8 cellular contexts compared by ENCODE assay signal in genomic region chr12:95789126-95790024, GRCh38. TPM values are rescaled to one million over a fixed set of nuclear protein-coding genes. Genes with fewer than 3 reads are reported as not detected.
DNase-seq lines count a peak whose midpoint lies in the region; ATAC-seq and TF ChIP-seq lines count a peak whose summit lies in the region.

No MANE protein-coding gene starts in this region.

- peaks cover 55% of the 10 kb centered on the region for H3K79me2 ChIP-seq in osteoblast (ENCODE audit: insufficient read depth, low read length)

- no peaks in the 10 kb centered on the region for H3K9me3 Mint-ChIP-seq in activated CD4-positive, alpha-beta T cell treated with anti-CD3 and anti-CD28 coated beads, Interleukin-2, amount 10 ng/mL, durations not matched to agents 7 days and 5 days

- no peak for DNase-seq in activated CD4-positive, alpha-beta T cell treated with anti-CD3 and anti-CD28 coated beads, Interleukin-2, amount 10 ng/mL, durations not matched to agents 7 days and 5 days
- DNase-seq in activated CD4-positive, alpha-beta T cell treated with anti-CD3 and anti-CD28 coated beads for 48 hours: no peak
- peak in 1 of 2 donors; percentile 61 for DNase-seq in foreskin fibroblast
- DNase-seq in osteoblast (ENCODE audit: insufficient read length, low spot score, missing footprints): peak; percentile 58
- DNase-seq in SW480 (ENCODE audit: low spot score): no peak

- peaks cover 26% of the 10 kb centered on the region for H3K4me1 ChIP-seq in osteoblast (ENCODE audit: insufficient read depth, low read length)

- H2AFZ ChIP-seq in osteoblast (ENCODE audit: low read length): peak overlapping the region; percentile 18

- no peaks in the 10 kb centered on the region for H4K20me1 ChIP-seq in osteoblast (ENCODE audit: insufficient read depth, low read length)

- CTCF ChIA-PET in activated CD4-positive, alpha-beta T cell treated with anti-CD3 and anti-CD28 coated beads, Interleukin-2, amount 10 ng/mL, durations not matched to agents 7 days and 5 days (lab: Charles Lee): interaction anchor here (0.8 to 1.0 kb wide), 2 partner anchors 16 to 127 kb away, joined by 3 read pairs; no protein-coding TSS in a partner anchor

- H3K4me3 ChIP-seq in foreskin fibroblast (ENCODE audit: low read depth in 1 of 2, low read length in 2 of 2) (peak overlapping the region; percentile 70 to 75), osteoblast (ENCODE audit: insufficient read depth, low read length) (peak overlapping the region; percentile 91)

- H3K27ac ChIP-seq in VCaP: peak overlapping the region; percentile 66
- H3K27ac ChIP-seq in osteoblast (ENCODE audit: low read depth, low read length): peak overlapping the region; percentile 91

- H3K9me3 ChIP-seq in osteoblast (ENCODE audit: low read depth, low read length): no peaks in the 10 kb centered on the region

- H3K36me3 Mint-ChIP-seq in activated CD4-positive, alpha-beta T cell treated with anti-CD3 and anti-CD28 coated beads, Interleukin-2, amount 10 ng/mL, durations not matched to agents 7 days and 5 days (ENCODE audit: low read depth): no peaks in the 10 kb centered on the region

- H3K27me3 Mint-ChIP-seq in activated CD4-positive, alpha-beta T cell treated with anti-CD3 and anti-CD28 coated beads, Interleukin-2, amount 10 ng/mL, durations not matched to agents 7 days and 5 days: peaks cover 76% of the 10 kb centered on the region

- peak overlapping the region; percentile 89 for H3K4me2 ChIP-seq in osteoblast (ENCODE audit: insufficient read depth, low read length)

- ATAC-seq in HG03571 (IDR thresholded peaks at IDR 0.05; ENCODE audit: unreplicated experiment) (no peak), GM21576 (IDR thresholded peaks at IDR 0.05; ENCODE audit: unreplicated experiment) (no peak)

- H3K4me3 Mint-ChIP-seq in activated CD4-positive, alpha-beta T cell treated with anti-CD3 and anti-CD28 coated beads, Interleukin-2, amount 10 ng/mL, durations not matched to agents 7 days and 5 days: peak overlapping the region; percentile 54

- TF ChIP-seq CTCF in VCaP (conservative IDR thresholded peaks at IDR 0.05) (peak; percentile 22; the same call in 1 of the 2 replicates), foreskin fibroblast (IDR thresholded peaks at IDR 0.05; ENCODE audit: low read depth, low read length) (no peak), osteoblast (IDR thresholded peaks at IDR 0.05; ENCODE audit: extremely low read depth, low read depth, low read length) (no peak)

- no peaks in the 10 kb centered on the region for H3K27me3 ChIP-seq in osteoblast (ENCODE audit: insufficient read depth, low read length)

- no peak overlapping the region for H3K27ac Mint-ChIP-seq in activated CD4-positive, alpha-beta T cell treated with anti-CD3 and anti-CD28 coated beads, Interleukin-2, amount 10 ng/mL, durations not matched to agents 7 days and 5 days

- H3K36me3 ChIP-seq in osteoblast (ENCODE audit: insufficient read depth, low read length): peaks cover 22% of the 10 kb centered on the region

- peaks cover 7% of the 10 kb centered on the region for H3K4me1 Mint-ChIP-seq in activated CD4-positive, alpha-beta T cell treated with anti-CD3 and anti-CD28 coated beads, Interleukin-2, amount 10 ng/mL, durations not matched to agents 7 days and 5 days

- POLR2A ChIA-PET in activated CD4-positive, alpha-beta T cell treated with anti-CD3 and anti-CD28 coated beads, Interleukin-2, amount 10 ng/mL, durations not matched to agents 7 days and 5 days (lab: Charles Lee): no interaction called here

RNA-seq across cellular contexts. Expression of gene NTN4, which starts 1.2 kb away (rescaled TPM):
- total RNA-seq in activated CD4-positive, alpha-beta T cell treated with anti-CD3 and anti-CD28 coated beads, Interleukin-2, amount 10 ng/mL, durations not matched to agents 7 days and 5 days: under 1 TPM; 0.17 to 0.40 TPM
- total RNA-seq in osteoblast: 45.1 and 47.8 TPM in 2 replicates

Comparison
In these comparisons a context has a peak if more than half of its experiments do, and no peak if none do; other contexts are left out.
1. RNA of gene NTN4, which starts 1.2 kb away (total RNA-seq): 45.1 to 47.8 TPM in osteoblast; 0.17 to 0.40 TPM in activated CD4-positive, alpha-beta T cell treated with anti-CD3 and anti-CD28 coated beads, Interleukin-2, amount 10 ng/mL, durations not matched to agents 7 days and 5 days; every median in the first group is over 10 times any median in the second.